Comparison of ENCODE assay signal across 14 cellular contexts in genomic region chr12:124964836-124965462, GRCh38.
"Had no signal": no experiment of that assay in that cellular context is flagged by ENCODE, and none has a peak within 500 bp of the region (broad histone marks: within the 10 kb centered on the region; RNA-seq: fewer than 3 reads in every experiment).

No MANE protein-coding gene starts in this region.

- H3K27me3 ChIP-seq: ascending aorta, breast epithelium, gastroesophageal sphincter, neutrophil, suprapubic skin had no signal

- H3K9me3 ChIP-seq: ascending aorta, breast epithelium, gastroesophageal sphincter, neutrophil, suprapubic skin had no signal

- ATAC-seq: activated CD4-positive, alpha-beta T cell treated with anti-CD3 and anti-CD28 coated beads for 36 hours; gastroesophageal sphincter; naive thymus-derived CD8-positive, alpha-beta T cell; T-helper 17 cell had no signal

- H3K27ac ChIP-seq: ascending aorta, breast epithelium, gastroesophageal sphincter, neutrophil, suprapubic skin, WERI-Rb-1 had no signal

- DNase-seq: activated CD4-positive, alpha-beta memory T cell treated with anti-CD3 and anti-CD28 coated beads, Interleukin-2, amount 10 ng/mL, durations not matched to agents 7 days and 5 days; activated CD4-positive, alpha-beta T cell treated with anti-CD3 and anti-CD28 coated beads for 36 hours; activated naive CD4-positive, alpha-beta T cell; naive thymus-derived CD8-positive, alpha-beta T cell; retina; stimulated activated CD4-positive, alpha-beta T cell treated with anti-CD3 and anti-CD28 coated beads, Interleukin-4, amount 100 ng/mL, for 1 hour; stimulated activated naive CD4-positive, alpha-beta T cell treated with Interleukin-2 at 50 U/mL for 16 hours; T-helper 17 cell; WERI-Rb-1 had no signal

- H3K4me3 ChIP-seq: ascending aorta, breast epithelium, gastroesophageal sphincter, suprapubic skin had no signal
